ENCODE assay signal across 1 cellular context in the genomic region with DNA sequence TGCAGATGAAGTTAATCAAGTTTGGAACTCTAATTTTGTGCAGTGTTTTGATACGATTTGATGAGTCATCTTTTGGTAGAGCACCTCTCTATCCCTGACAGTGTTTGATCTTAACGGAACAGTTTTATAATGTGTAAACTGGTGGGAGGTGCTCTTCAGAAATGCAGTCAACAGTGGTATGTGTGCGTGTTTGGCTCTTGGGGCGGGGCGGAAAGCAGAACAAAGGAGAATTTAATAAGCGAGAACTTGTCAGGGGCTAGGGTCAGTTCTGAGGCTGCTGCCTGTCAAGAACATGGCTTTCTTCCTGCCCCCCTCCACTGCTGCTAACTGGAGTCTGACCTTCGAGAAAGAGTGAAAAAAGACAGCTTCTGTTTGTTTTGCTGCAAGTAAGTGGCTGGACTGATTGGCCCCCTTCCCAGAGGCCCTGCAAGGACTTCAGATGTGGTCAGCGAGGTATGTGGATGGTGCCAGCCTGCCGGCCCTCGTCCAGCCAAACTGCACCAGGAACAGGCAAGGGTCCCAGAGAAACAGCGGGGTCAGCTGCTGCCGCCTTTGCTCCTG.
TF ChIP-seq lines count a peak whose summit lies in the region.

No MANE protein-coding gene starts in this region.

TF ChIP-seq in Ishikawa, 13 proteins besides CTCF, POLR2A, EP300 and RAD21 (continued from another document):
- TF ChIP-seq, protein P1, sequence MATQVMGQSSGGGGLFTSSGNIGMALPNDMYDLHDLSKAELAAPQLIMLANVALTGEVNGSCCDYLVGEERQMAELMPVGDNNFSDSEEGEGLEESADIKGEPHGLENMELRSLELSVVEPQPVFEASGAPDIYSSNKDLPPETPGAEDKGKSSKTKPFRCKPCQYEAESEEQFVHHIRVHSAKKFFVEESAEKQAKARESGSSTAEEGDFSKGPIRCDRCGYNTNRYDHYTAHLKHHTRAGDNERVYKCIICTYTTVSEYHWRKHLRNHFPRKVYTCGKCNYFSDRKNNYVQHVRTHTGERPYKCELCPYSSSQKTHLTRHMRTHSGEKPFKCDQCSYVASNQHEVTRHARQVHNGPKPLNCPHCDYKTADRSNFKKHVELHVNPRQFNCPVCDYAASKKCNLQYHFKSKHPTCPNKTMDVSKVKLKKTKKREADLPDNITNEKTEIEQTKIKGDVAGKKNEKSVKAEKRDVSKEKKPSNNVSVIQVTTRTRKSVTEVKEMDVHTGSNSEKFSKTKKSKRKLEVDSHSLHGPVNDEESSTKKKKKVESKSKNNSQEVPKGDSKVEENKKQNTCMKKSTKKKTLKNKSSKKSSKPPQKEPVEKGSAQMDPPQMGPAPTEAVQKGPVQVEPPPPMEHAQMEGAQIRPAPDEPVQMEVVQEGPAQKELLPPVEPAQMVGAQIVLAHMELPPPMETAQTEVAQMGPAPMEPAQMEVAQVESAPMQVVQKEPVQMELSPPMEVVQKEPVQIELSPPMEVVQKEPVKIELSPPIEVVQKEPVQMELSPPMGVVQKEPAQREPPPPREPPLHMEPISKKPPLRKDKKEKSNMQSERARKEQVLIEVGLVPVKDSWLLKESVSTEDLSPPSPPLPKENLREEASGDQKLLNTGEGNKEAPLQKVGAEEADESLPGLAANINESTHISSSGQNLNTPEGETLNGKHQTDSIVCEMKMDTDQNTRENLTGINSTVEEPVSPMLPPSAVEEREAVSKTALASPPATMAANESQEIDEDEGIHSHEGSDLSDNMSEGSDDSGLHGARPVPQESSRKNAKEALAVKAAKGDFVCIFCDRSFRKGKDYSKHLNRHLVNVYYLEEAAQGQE (IDR thresholded peaks at IDR 0.05; ENCODE audit: low read depth), result no peak
